ENCODE assay signal across 1 cellular context in genomic region chr4:78661086-78661690, GRCh38.
TF ChIP-seq lines count a peak whose summit lies in the region.

No MANE protein-coding gene starts in this region.

TF ChIP-seq in IMR-90, 13 proteins besides CTCF, POLR2A, EP300 and RAD21:
- TF ChIP-seq MAZ (IDR thresholded peaks at IDR 0.05; ENCODE audit: borderline replicate concordance, low read depth, low read length) (no peak), FOS (IDR thresholded peaks at IDR 0.05; ENCODE audit: low read depth, low read length) (no peak), RCOR1 (IDR thresholded peaks at IDR 0.05; ENCODE audit: insufficient replicate concordance, low read length) (no peak), ELK1 (IDR thresholded peaks at IDR 0.05; ENCODE audit: borderline replicate concordance, low read depth, low read length) (no peak), USF2 (IDR thresholded peaks at IDR 0.05; ENCODE audit: low read depth, low read length) (no peak), MXI1 (IDR thresholded peaks at IDR 0.05; ENCODE audit: borderline replicate concordance, low read depth, low read length) (no peak), CEBPB (IDR thresholded peaks at IDR 0.05; ENCODE audit: low read depth, low read length) (no peak), CHD1 (IDR thresholded peaks at IDR 0.05; ENCODE audit: low read depth, low read length) (no peak), BHLHE40 (IDR thresholded peaks at IDR 0.05; ENCODE audit: low read depth, low read length) (no peak), RFX5 (IDR thresholded peaks at IDR 0.05; ENCODE audit: low read depth, low read length) (no peak), NFE2L2 (IDR thresholded peaks at IDR 0.05; ENCODE audit: low read depth, low read length) (no peak), SMC3 (IDR thresholded peaks at IDR 0.05; ENCODE audit: low read depth, low read length) (no peak), MAFK (IDR thresholded peaks at IDR 0.05; ENCODE audit: low read depth, low read length) (no peak)
